In the genomic region with DNA sequence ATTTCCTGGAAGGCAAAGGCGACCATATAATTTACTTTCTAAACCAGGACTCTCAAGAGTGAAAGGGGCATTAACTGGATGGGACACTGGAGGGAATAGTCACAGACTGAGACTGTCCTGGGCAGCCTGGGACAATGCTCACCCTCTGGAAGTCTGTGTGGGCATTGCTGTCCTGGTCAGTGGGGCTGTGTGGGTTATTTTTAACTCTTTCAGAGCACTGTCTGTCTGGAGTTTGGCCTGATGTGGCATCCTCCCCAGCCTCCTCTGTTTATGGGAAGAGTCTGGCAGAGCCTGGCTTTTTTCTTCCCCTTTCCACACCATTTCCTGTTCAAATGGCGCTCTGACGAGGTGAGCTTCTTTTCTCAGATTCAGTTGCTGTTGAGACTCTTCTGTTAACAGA, we compare ENCODE assay signal across 16 cellular contexts. TPM values are rescaled to one million over a fixed set of nuclear protein-coding genes. Genes with fewer than 3 reads are reported as not detected.
"Had no signal": no experiment of that assay in that cellular context is flagged by ENCODE, and none has a peak within 500 bp of the region (broad histone marks: within the 10 kb centered on the region; RNA-seq: fewer than 3 reads in every experiment).

No MANE protein-coding gene starts in this region.

- H3K36me3 Mint-ChIP-seq: activated CD4-positive, alpha-beta memory T cell treated with anti-CD3 and anti-CD28 coated beads for 36 hours; activated CD8-positive, alpha-beta memory T cell treated with anti-CD3 and anti-CD28 coated beads, Interleukin-2, amount 10 ng/mL, durations not matched to agents 7 days and 5 days; activated naive CD4-positive, alpha-beta T cell treated with anti-CD3 and anti-CD28 coated beads, Interleukin-2, amount 10 ng/mL, durations not matched to agents 7 days and 5 days; stimulated activated memory B cell treated with anti-CD40 and anti-IgM and Interleukin-4, amounts not matched to agents 10 μg/mL and 1 μg/mL and 100 μg/mL, for 72 hours had no signal

- H3K36me3 ChIP-seq: cardiac muscle cell, gastrocnemius medialis, ovary, suprapubic skin, upper lobe of right lung had no signal

- DNase-seq: activated CD4-positive, alpha-beta memory T cell treated with anti-CD3 and anti-CD28 coated beads for 36 hours; activated CD4-positive, alpha-beta T cell treated with anti-CD3 and anti-CD28 coated beads for 36 hours; activated CD8-positive, alpha-beta memory T cell treated with anti-CD3 and anti-CD28 coated beads, Interleukin-2, amount 10 ng/mL, durations not matched to agents 7 days and 5 days; activated naive CD4-positive, alpha-beta T cell treated with anti-CD3 and anti-CD28 coated beads, Interleukin-2, amount 10 ng/mL, durations not matched to agents 7 days and 5 days; activated T-cell treated with anti-CD3 and anti-CD28 coated beads, Interleukin-2, amount 50 U/mL, for 1 hour; effector CD4-positive, alpha-beta T cell; gastrocnemius medialis; nephron progenitor cell; ovary; SIG-M5; T-helper 17 cell; upper lobe of right lung had no signal

- H3K27ac Mint-ChIP-seq: activated CD4-positive, alpha-beta memory T cell treated with anti-CD3 and anti-CD28 coated beads for 36 hours; activated CD4-positive, alpha-beta T cell treated with anti-CD3 and anti-CD28 coated beads for 36 hours; activated CD8-positive, alpha-beta memory T cell treated with anti-CD3 and anti-CD28 coated beads, Interleukin-2, amount 10 ng/mL, durations not matched to agents 7 days and 5 days; activated naive CD4-positive, alpha-beta T cell treated with anti-CD3 and anti-CD28 coated beads, Interleukin-2, amount 10 ng/mL, durations not matched to agents 7 days and 5 days; activated T-helper 2 cell treated with anti-CD3 and anti-CD28 coated beads, Interferon-gamma antibody, Interleukin-2, Interleukin-4, amounts not matched to agents 10 μg/mL and 5 μg/mL and 100 μg/mL, durations not matched to agents 14 hours and 24 hours and 36 hours; stimulated activated memory B cell treated with anti-CD40 and anti-IgM and Interleukin-4, amounts not matched to agents 10 μg/mL and 1 μg/mL and 100 μg/mL, for 72 hours; T-helper 17 cell had no signal

- H3K9me3 ChIP-seq: gastrocnemius medialis, ovary, suprapubic skin, upper lobe of right lung had no signal

- H3K4me3 ChIP-seq: cardiac muscle cell, gastrocnemius medialis, ovary, suprapubic skin, upper lobe of right lung had no signal

- H3K9me3 Mint-ChIP-seq: activated CD4-positive, alpha-beta memory T cell treated with anti-CD3 and anti-CD28 coated beads for 36 hours; activated naive CD4-positive, alpha-beta T cell treated with anti-CD3 and anti-CD28 coated beads, Interleukin-2, amount 10 ng/mL, durations not matched to agents 7 days and 5 days; activated T-helper 2 cell treated with anti-CD3 and anti-CD28 coated beads, Interferon-gamma antibody, Interleukin-2, Interleukin-4, amounts not matched to agents 10 μg/mL and 5 μg/mL and 100 μg/mL, durations not matched to agents 14 hours and 24 hours and 36 hours; nephron progenitor cell; stimulated activated memory B cell treated with anti-CD40 and anti-IgM and Interleukin-4, amounts not matched to agents 10 μg/mL and 1 μg/mL and 100 μg/mL, for 72 hours had no signal

- H3K27ac ChIP-seq: cardiac muscle cell, ovary, suprapubic skin, upper lobe of right lung had no signal

- H3K27me3 ChIP-seq: cardiac muscle cell, gastrocnemius medialis, ovary, suprapubic skin, upper lobe of right lung had no signal

- H3K4me1 ChIP-seq: upper lobe of right lung had no signal

- ATAC-seq: activated CD4-positive, alpha-beta T cell treated with anti-CD3 and anti-CD28 coated beads for 36 hours; activated CD8-positive, alpha-beta memory T cell treated with anti-CD3 and anti-CD28 coated beads, Interleukin-2, amount 10 ng/mL, durations not matched to agents 7 days and 5 days; gastrocnemius medialis; stimulated activated memory B cell treated with anti-CD40 and anti-IgM and Interleukin-4, amounts not matched to agents 10 μg/mL and 1 μg/mL and 100 μg/mL, for 72 hours; T-helper 17 cell had no signal

- H3K4me3 Mint-ChIP-seq: activated CD4-positive, alpha-beta memory T cell treated with anti-CD3 and anti-CD28 coated beads for 36 hours; activated CD4-positive, alpha-beta T cell treated with anti-CD3 and anti-CD28 coated beads for 36 hours; activated CD8-positive, alpha-beta memory T cell treated with anti-CD3 and anti-CD28 coated beads, Interleukin-2, amount 10 ng/mL, durations not matched to agents 7 days and 5 days; activated naive CD4-positive, alpha-beta T cell treated with anti-CD3 and anti-CD28 coated beads, Interleukin-2, amount 10 ng/mL, durations not matched to agents 7 days and 5 days; nephron progenitor cell; stimulated activated memory B cell treated with anti-CD40 and anti-IgM and Interleukin-4, amounts not matched to agents 10 μg/mL and 1 μg/mL and 100 μg/mL, for 72 hours; T-helper 17 cell had no signal

- H3K27me3 Mint-ChIP-seq: activated CD8-positive, alpha-beta memory T cell treated with anti-CD3 and anti-CD28 coated beads, Interleukin-2, amount 10 ng/mL, durations not matched to agents 7 days and 5 days had no signal

- H3K4me1 Mint-ChIP-seq: activated CD4-positive, alpha-beta T cell treated with anti-CD3 and anti-CD28 coated beads for 36 hours; activated CD8-positive, alpha-beta memory T cell treated with anti-CD3 and anti-CD28 coated beads, Interleukin-2, amount 10 ng/mL, durations not matched to agents 7 days and 5 days; activated naive CD4-positive, alpha-beta T cell treated with anti-CD3 and anti-CD28 coated beads, Interleukin-2, amount 10 ng/mL, durations not matched to agents 7 days and 5 days; stimulated activated memory B cell treated with anti-CD40 and anti-IgM and Interleukin-4, amounts not matched to agents 10 μg/mL and 1 μg/mL and 100 μg/mL, for 72 hours; T-helper 17 cell had no signal

RNA-seq across cellular contexts. Expression of a gene that starts 11.7 kb away (rescaled TPM):
- total RNA-seq: activated CD4-positive, alpha-beta memory T cell treated with anti-CD3 and anti-CD28 coated beads for 36 hours; activated CD4-positive, alpha-beta T cell treated with anti-CD3 and anti-CD28 coated beads for 36 hours; activated CD8-positive, alpha-beta memory T cell treated with anti-CD3 and anti-CD28 coated beads, Interleukin-2, amount 10 ng/mL, durations not matched to agents 7 days and 5 days; activated T-helper 2 cell treated with anti-CD3 and anti-CD28 coated beads, Interferon-gamma antibody, Interleukin-2, Interleukin-4, amounts not matched to agents 10 μg/mL and 5 μg/mL and 100 μg/mL, durations not matched to agents 14 hours and 24 hours and 36 hours; T-helper 17 cell had no signal
